15 cellular contexts compared by ENCODE assay signal in genomic region chr2:217912030-217913024, GRCh38.
DNase-seq lines count a peak whose midpoint lies in the region; ATAC-seq and TF ChIP-seq lines count a peak whose summit lies in the region.
"Had no signal": no experiment of that assay in that cellular context is flagged by ENCODE, and none has a peak within 500 bp of the region (broad histone marks: within the 10 kb centered on the region; RNA-seq: fewer than 3 reads in every experiment).

No MANE protein-coding gene starts in this region.

- no peak overlapping the region for H2AFZ ChIP-seq in mammary epithelial cell (ENCODE audit: low read depth, low read length)

- H3K36me3 ChIP-seq in breast epithelium (no peaks in the 10 kb centered on the region), mammary epithelial cell (ENCODE audit: insufficient read depth, low read length) (no peaks in the 10 kb centered on the region), rectal smooth muscle tissue (ENCODE audit: control insufficient read depth, insufficient read depth, low read length) (peaks cover 5% of the 10 kb centered on the region)

- peaks cover 2 to 17% (median 12%) of the 10 kb centered on the region in 5 donors for H3K27me3 Mint-ChIP-seq in naive thymus-derived CD8-positive, alpha-beta T cell

- DNase-seq in breast epithelium (ENCODE audit: low spot score in 2 of 2): no peak
- no peak for DNase-seq in mammary epithelial cell
- DNase-seq in left kidney (ENCODE audit: low read depth, low spot score): peak; percentile 44
- DNase-seq in NCI-H2196 (lab: John Stamatoyannopoulos, UW; ENCODE audit: unreplicated experiment): no peak
- no peak for DNase-seq in NCI-H2196 treated with DMSO at 0.1 percent for 48 hours (lab: John Stamatoyannopoulos, UW; ENCODE audit: unreplicated experiment)
- DNase-seq in naive thymus-derived CD8-positive, alpha-beta T cell: no peak
- DNase-seq in occipital lobe (lab: John Stamatoyannopoulos, UW): no peak
- DNase-seq: hippocampal formation, naive B cell, NCI-H510A, RPMI8226, T1000 had no signal

- H3K4me3 Mint-ChIP-seq in naive thymus-derived CD8-positive, alpha-beta T cell: no peak overlapping the region
- H3K4me3 Mint-ChIP-seq: activated naive CD8-positive, alpha-beta T cell had no signal

- no peaks in the 10 kb centered on the region for H3K79me2 ChIP-seq in mammary epithelial cell (ENCODE audit: insufficient read depth, low read length)

- POLR2A ChIA-PET in naive thymus-derived CD8-positive, alpha-beta T cell (lab: Charles Lee): no interaction called here

- H3K27ac Mint-ChIP-seq in naive thymus-derived CD8-positive, alpha-beta T cell: peak overlapping the region in 1 of 10 donors; percentile 14
- H3K27ac Mint-ChIP-seq: activated naive CD8-positive, alpha-beta T cell had no signal

- H3K9me3 Mint-ChIP-seq in naive thymus-derived CD8-positive, alpha-beta T cell: no peaks in the 10 kb centered on the region
- H3K9me3 Mint-ChIP-seq: naive B cell had no signal

- ATAC-seq in naive thymus-derived CD8-positive, alpha-beta T cell: no peak

- no peaks in the 10 kb centered on the region for H3K36me3 Mint-ChIP-seq in naive thymus-derived CD8-positive, alpha-beta T cell
- H3K36me3 Mint-ChIP-seq: activated naive CD8-positive, alpha-beta T cell; naive B cell had no signal

- in situ Hi-C loops in mammary epithelial cell (cut with MboI; ENCODE audit: low sequenced_read_pairs in 2 of 2): no loop called here

- WGBS in mammary epithelial cell (ENCODE audit: low coverage, missing lambda C conversion rate): 88% methylated on average over 17 of the region's 25 CpGs

- peaks cover 29 to 43% of the 10 kb centered on the region in 2 donors for H3K4me1 ChIP-seq in breast epithelium
- no peaks in the 10 kb centered on the region for H3K4me1 ChIP-seq in mammary epithelial cell (ENCODE audit: insufficient read depth, low read length)
- H3K4me1 ChIP-seq in rectal smooth muscle tissue (ENCODE audit: control insufficient read depth, insufficient read depth, low read length): peaks cover 96% of the 10 kb centered on the region

- dilution Hi-C loops in mammary epithelial cell (cut with HindIII; ENCODE audit: low sequenced_read_pairs): no loop called here

- no peaks in the 10 kb centered on the region for H3K9me3 ChIP-seq in breast epithelium
- no peaks in the 10 kb centered on the region for H3K9me3 ChIP-seq in mammary epithelial cell (replicated peaks; ENCODE audit: insufficient read depth, low read length)

- H3K4me3 ChIP-seq in breast epithelium: peak overlapping the region in 1 of 3 donors; percentile 17
- no peak overlapping the region for H3K4me3 ChIP-seq in mammary epithelial cell (replicated peaks in 1 of 3; ENCODE audit: insufficient read depth in 1 of 3, low read depth in 2 of 3, low read length in 3 of 3)
- peak overlapping the region; percentile 3 for H3K4me3 ChIP-seq in rectal smooth muscle tissue (ENCODE audit: low read length)

- H4K20me1 ChIP-seq in mammary epithelial cell (ENCODE audit: insufficient read depth, low read length): no peaks in the 10 kb centered on the region

- CTCF ChIA-PET in mammary epithelial cell (lab: Charles Lee; ENCODE audit: low non-redundant PET): no interaction called here

- peaks cover 0 to 5% (median 0%) of the 10 kb centered on the region in 4 donors for H3K4me1 Mint-ChIP-seq in naive thymus-derived CD8-positive, alpha-beta T cell

- no peak for TF ChIP-seq CTCF in breast epithelium (IDR thresholded peaks at IDR 0.05)
- no peak for TF ChIP-seq CTCF in mammary epithelial cell (conservative IDR thresholded peaks at IDR 0.05 in 1 of 2, IDR thresholded peaks at IDR 0.05 in 1 of 2; ENCODE audit: extremely low read depth in 1 of 2, insufficient read depth in 1 of 2, low read depth in 1 of 2, low read length in 2 of 2)

- H3K4me2 ChIP-seq in mammary epithelial cell (ENCODE audit: insufficient read depth, low read depth, low read length): no peak overlapping the region

- H3K27ac ChIP-seq in breast epithelium (peak overlapping the region; percentile 90 to 92), mammary epithelial cell (ENCODE audit: insufficient read depth, low read depth, low read length) (no peak overlapping the region), rectal smooth muscle tissue (ENCODE audit: low read depth, low read length) (peak overlapping the region; percentile 98)
- H3K27ac ChIP-seq: 22Rv1 had no signal

- intact Hi-C loops in breast epithelium (cut with DNase I; ENCODE audit: low total_unique reads) (no loop called here), mammary epithelial cell (cut with micrococcal nuclease) (no loop called here)

- H3K9ac ChIP-seq in mammary epithelial cell (ENCODE audit: insufficient read depth, low read length) (no peak overlapping the region), rectal smooth muscle tissue (ENCODE audit: low read length) (no peak overlapping the region)

- no TSS peak for BruUV-seq in mammary epithelial cell (replicated peaks; lab: Mats Ljungman, UMichigan)

- TF ChIP-seq POLR2A in breast epithelium (IDR thresholded peaks at IDR 0.05): no peak

- H3K27me3 ChIP-seq in breast epithelium (no peaks in the 10 kb centered on the region), mammary epithelial cell (ENCODE audit: insufficient read depth, low read length) (no peaks in the 10 kb centered on the region), rectal smooth muscle tissue (ENCODE audit: control insufficient read depth, insufficient read depth, low read length) (no peaks in the 10 kb centered on the region)
